ENCODE assay signal across 13 cellular contexts in the genomic region with DNA sequence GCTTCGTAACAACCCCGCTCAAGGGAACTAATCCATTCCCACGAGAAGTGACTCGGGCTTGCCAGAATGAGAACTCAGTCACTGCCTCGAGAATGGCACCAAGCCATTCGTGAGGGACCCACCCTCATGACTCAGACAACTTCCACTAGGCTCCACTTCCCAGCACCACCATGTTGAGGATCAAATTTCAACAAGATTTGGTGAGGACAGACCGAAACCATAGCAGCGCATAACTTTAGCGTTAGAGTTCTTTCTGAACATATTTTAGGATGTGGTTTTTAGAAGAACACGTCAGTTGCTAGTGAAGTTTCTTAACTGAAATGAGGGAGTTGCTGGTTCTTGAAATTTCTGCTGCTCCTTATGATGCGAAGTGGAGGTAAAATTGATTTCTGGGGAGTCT. TPM values are rescaled to one million over a fixed set of nuclear protein-coding genes. Genes with fewer than 3 reads are reported as not detected.
DNase-seq lines count a peak whose midpoint lies in the region; ATAC-seq and TF ChIP-seq lines count a peak whose summit lies in the region.
"Had no signal": no experiment of that assay in that cellular context is flagged by ENCODE, and none has a peak within 500 bp of the region (broad histone marks: within the 10 kb centered on the region; RNA-seq: fewer than 3 reads in every experiment).

No MANE protein-coding gene starts in this region.

- no peaks in the 10 kb centered on the region for H3K9me2 ChIP-seq in SK-N-SH

- no peaks in the 10 kb centered on the region for H3K27me3 ChIP-seq in H9 (ENCODE audit: insufficient read depth, low read length)
- H3K27me3 ChIP-seq in SK-N-SH (ENCODE audit: insufficient read depth) = no peaks in the 10 kb centered on the region
- no peaks in the 10 kb centered on the region for H3K27me3 ChIP-seq in tibial artery
- H3K27me3 ChIP-seq: gastroesophageal sphincter, pancreas, tibial nerve had no signal

- H3K9me3 ChIP-seq in H9 (ENCODE audit: control insufficient read depth, low read depth, low read length) (no peaks in the 10 kb centered on the region), SK-N-SH (no peaks in the 10 kb centered on the region), tibial artery (no peaks in the 10 kb centered on the region)
- H3K9me3 ChIP-seq: gastroesophageal sphincter, pancreas had no signal

- no peak overlapping the region for H4K91ac ChIP-seq in H9 (ENCODE audit: insufficient read length, low read depth, low read length)

- H3K36me3 ChIP-seq in SK-N-SH (replicated peaks in 1 of 2; ENCODE audit: control insufficient read depth in 1 of 2, insufficient read depth in 2 of 2, low read length in 1 of 2) (no peaks in the 10 kb centered on the region), tibial artery (no peaks in the 10 kb centered on the region)
- H3K36me3 ChIP-seq: gastroesophageal sphincter, pancreas, tibial nerve had no signal

- H3K27ac Mint-ChIP-seq in H9 = peak overlapping the region in 2 of 3 experiments; percentile 8 to 30; a peak in 2 of 7 replicates

- no peak overlapping the region for H2BK120ac ChIP-seq in H9 (ENCODE audit: low read depth, low read length, poor library complexity, severe bottlenecking)

- H3K4ac ChIP-seq in H9 (ENCODE audit: low read depth, low read length) = no peak overlapping the region

- H3K23ac ChIP-seq in H9 (ENCODE audit: insufficient read length, low read depth, low read length) = no peak overlapping the region

- peaks cover 17 to 21% (median 20%) of the 10 kb centered on the region in 3 experiments for H3K36me3 Mint-ChIP-seq in H9 (ENCODE audit: insufficient read depth in 1 of 3, low read depth in 3 of 3)

- no peak overlapping the region for H2AK5ac ChIP-seq in H9 (ENCODE audit: insufficient read length, low read length)

- WGBS in H9 (ENCODE audit: extremely low coverage, insufficient read length, low lambda C conversion rate) = no CpG with 5 or more reads among the region's 11 CpGs
- WGBS in SK-N-SH (ENCODE audit: low lambda C conversion rate) = 73% methylated on average over 9 of the region's 11 CpGs

- no peak for DNase-seq in H9
- DNase-seq in SK-N-SH = no peak
- peak; percentile 98 for DNase-seq in fibroblast of gingiva (ENCODE audit: low read depth)
- peak; percentile 48 to 91 for DNase-seq in tibial artery
- no peak for DNase-seq in activated effector memory CD4-positive, alpha-beta T cell treated with Interleukin-2 at 50 U/mL for 16 hours
- no peak for DNase-seq in DMS153 treated with DMSO at 0.1 percent for 48 hours (lab: John Stamatoyannopoulos, UW; ENCODE audit: unreplicated experiment)
- DNase-seq: NCI-H2107, pancreas had no signal

- H2AFZ ChIP-seq in H9 (ENCODE audit: low read length) = no peak overlapping the region
- no peak overlapping the region for H2AFZ ChIP-seq in SK-N-SH (ENCODE audit: low read depth)
- H2AFZ ChIP-seq: PC-9 had no signal

- CTCF ChIA-PET in SK-N-SH (lab: Yijun Ruan, JAX) = interaction anchor here (0.6 to 1.4 kb wide), 2 partner anchors 10 to 64 kb away, joined by 3 to 4 read pairs; no protein-coding TSS in a partner anchor

- H3K9ac ChIP-seq in H9 (ENCODE audit: extremely low read depth, insufficient read length, low read length) (no peak overlapping the region), SK-N-SH (peak overlapping the region; percentile 28; the same call in 1 of the 2 replicates)

- H4K8ac ChIP-seq in H9 (replicated peaks; ENCODE audit: insufficient read length, low read depth, low read length) = no peak overlapping the region

- peaks cover 0 to 5% of the 10 kb centered on the region in 2 experiments; a peak in 2 of 5 replicates for H3K9me3 Mint-ChIP-seq in H9

- no peak for TF ChIP-seq RAD21 in SK-N-SH (IDR thresholded peaks at IDR 0.05; ENCODE audit: low read length)

- no peak overlapping the region for H3K4me3 ChIP-seq in SK-N-SH (ENCODE audit: low read depth in 2 of 2, low read length in 1 of 2)
- H3K4me3 ChIP-seq in tibial artery = no peak overlapping the region
- H3K4me3 ChIP-seq: gastroesophageal sphincter, pancreas, PC-9, tibial nerve had no signal

- H3T11ph ChIP-seq in H9 (ENCODE audit: low read length) = no peak overlapping the region

- H3K18ac ChIP-seq in H9 (ENCODE audit: insufficient read length, low read depth, low read length) = no peak overlapping the region

- H3K4me3 Mint-ChIP-seq in H9 = no peak overlapping the region
- H3K4me3 Mint-ChIP-seq: central memory CD8-positive, alpha-beta T cell had no signal

- H3K56ac ChIP-seq in H9 (ENCODE audit: insufficient read length, low read depth, low read length) = no peak overlapping the region

- no peaks in the 10 kb centered on the region for H3K23me2 ChIP-seq in H9 (ENCODE audit: insufficient read length, low read depth, low read length, poor library complexity, severe bottlenecking)

- no peak overlapping the region for H2BK20ac ChIP-seq in H9 (ENCODE audit: low read depth, low read length, poor library complexity, severe bottlenecking)

- H2BK15ac ChIP-seq in H9 (ENCODE audit: low read depth, low read length) = no peak overlapping the region

- intact Hi-C loops in tibial artery (cut with DNase I; ENCODE audit: low total_unique reads) = no loop called here

- no peak overlapping the region for H4K5ac ChIP-seq in H9 (ENCODE audit: insufficient read length, low read depth, low read length)

- TF ChIP-seq CTCF in H9 (conservative IDR thresholded peaks at IDR 0.05) (no peak), SK-N-SH (IDR thresholded peaks at IDR 0.05) (no peak), tibial artery (IDR thresholded peaks at IDR 0.05) (no peak)

- H3F3A ChIP-seq in SK-N-SH (replicated peaks; ENCODE audit: insufficient read depth) = peaks cover 4% of the 10 kb centered on the region

- TF ChIP-seq EP300 in SK-N-SH (IDR thresholded peaks at IDR 0.05; ENCODE audit: borderline replicate concordance in 1 of 2, low read depth in 1 of 2, low read length in 1 of 2) = no peak; a peak in 1 of 4 replicates

- no peak overlapping the region for H3K4me2 ChIP-seq in H9 (ENCODE audit: insufficient read depth, insufficient read length, low read length)
- H3K4me2 ChIP-seq in SK-N-SH = no peak overlapping the region
- H3K4me2 ChIP-seq: PC-9 had no signal

- H3K4me1 Mint-ChIP-seq in H9 = peaks cover 83 to 89% of the 10 kb centered on the region in 2 experiments
- H3K4me1 Mint-ChIP-seq: central memory CD8-positive, alpha-beta T cell had no signal

- no peak for ATAC-seq in GM18519 (IDR thresholded peaks at IDR 0.05; ENCODE audit: low FRiP score, unreplicated experiment)
- ATAC-seq: gastroesophageal sphincter, pancreas had no signal

- POLR2A ChIA-PET in SK-N-SH (lab: Yijun Ruan, JAX) = no interaction called here

- H3K4me1 ChIP-seq in H9 (ENCODE audit: insufficient read depth, low read length) (peaks cover 24% of the 10 kb centered on the region), SK-N-SH (ENCODE audit: control insufficient read depth in 1 of 2, insufficient read depth in 2 of 2, low read depth in 1 of 2, low read length in 1 of 2) (peaks cover 0 to 11% of the 10 kb centered on the region in 2 experiments; a peak in 1 of 4 replicates), tibial artery (peaks cover 0 to 98% (median 44%) of the 10 kb centered on the region in 4 donors)

- no peak overlapping the region for H3K27ac ChIP-seq in H9 (ENCODE audit: insufficient read length, low read depth, low read length)
- peak overlapping the region in 1 of 2 experiments; percentile 83; a peak in 2 of 4 replicates for H3K27ac ChIP-seq in SK-N-SH (ENCODE audit: low read depth in 2 of 2, low read length in 1 of 2)
- peak overlapping the region; percentile 60 to 65 for H3K27ac ChIP-seq in tibial artery
- H3K27ac ChIP-seq: gastroesophageal sphincter, pancreas, PC-9, tibial nerve had no signal

- H4K20me1 ChIP-seq in H9 (ENCODE audit: control insufficient read depth, insufficient read depth, insufficient read length) (no peaks in the 10 kb centered on the region), SK-N-SH (ENCODE audit: insufficient read depth) (no peaks in the 10 kb centered on the region; the same call in 1 of the 2 replicates)

- H2BK12ac ChIP-seq in H9 (ENCODE audit: insufficient read length, low read depth, low read length) = no peak overlapping the region

- H3K79me1 ChIP-seq in H9 (ENCODE audit: insufficient read depth, low read depth, low read length, poor library complexity, severe bottlenecking) = peaks cover 4% of the 10 kb centered on the region

- no peak overlapping the region for H2BK5ac ChIP-seq in H9 (ENCODE audit: insufficient read length, low read length)

- no peaks in the 10 kb centered on the region for H3K27me3 Mint-ChIP-seq in H9 (ENCODE audit: low read depth)
- H3K27me3 Mint-ChIP-seq: central memory CD8-positive, alpha-beta T cell had no signal

- H3K79me2 ChIP-seq in H9 (ENCODE audit: insufficient read depth, low read length) (peaks cover 94% of the 10 kb centered on the region), SK-N-SH (ENCODE audit: insufficient read depth) (peaks cover 89% of the 10 kb centered on the region)

- no peak overlapping the region; the same call in 1 of the 2 replicates for H3K14ac ChIP-seq in H9 (ENCODE audit: insufficient read depth, low read length)

TF ChIP-seq in SK-N-SH, 30 proteins besides CTCF, POLR2A, EP300 and RAD21 (continues in another document):
- TF ChIP-seq RFX5 (IDR thresholded peaks at IDR 0.05; ENCODE audit: low read length) = no peak
- TF ChIP-seq NFIC (IDR thresholded peaks at IDR 0.05; ENCODE audit: borderline replicate concordance) = no peak; the same call in 1 of the 2 replicates
- no peak for TF ChIP-seq CHD2 (IDR thresholded peaks at IDR 0.05; ENCODE audit: low read length, partially characterized antibody)
- TF ChIP-seq, protein P1, sequence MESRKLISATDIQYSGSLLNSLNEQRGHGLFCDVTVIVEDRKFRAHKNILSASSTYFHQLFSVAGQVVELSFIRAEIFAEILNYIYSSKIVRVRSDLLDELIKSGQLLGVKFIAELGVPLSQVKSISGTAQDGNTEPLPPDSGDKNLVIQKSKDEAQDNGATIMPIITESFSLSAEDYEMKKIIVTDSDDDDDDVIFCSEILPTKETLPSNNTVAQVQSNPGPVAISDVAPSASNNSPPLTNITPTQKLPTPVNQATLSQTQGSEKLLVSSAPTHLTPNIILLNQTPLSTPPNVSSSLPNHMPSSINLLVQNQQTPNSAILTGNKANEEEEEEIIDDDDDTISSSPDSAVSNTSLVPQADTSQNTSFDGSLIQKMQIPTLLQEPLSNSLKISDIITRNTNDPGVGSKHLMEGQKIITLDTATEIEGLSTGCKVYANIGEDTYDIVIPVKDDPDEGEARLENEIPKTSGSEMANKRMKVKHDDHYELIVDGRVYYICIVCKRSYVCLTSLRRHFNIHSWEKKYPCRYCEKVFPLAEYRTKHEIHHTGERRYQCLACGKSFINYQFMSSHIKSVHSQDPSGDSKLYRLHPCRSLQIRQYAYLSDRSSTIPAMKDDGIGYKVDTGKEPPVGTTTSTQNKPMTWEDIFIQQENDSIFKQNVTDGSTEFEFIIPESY (IDR thresholded peaks at IDR 0.05; ENCODE audit: borderline replicate concordance, low read depth) = no peak; the same call in 1 of the 2 replicates
- TF ChIP-seq FOSL2 (IDR thresholded peaks at IDR 0.05; ENCODE audit: borderline replicate concordance, low read depth) = peak; percentile 44; the same call in 1 of the 2 replicates
- TF ChIP-seq MEF2A (IDR thresholded peaks at IDR 0.05; ENCODE audit: borderline replicate concordance, low read depth) = no peak

RNA-seq across cellular contexts. Expression of a gene that starts 13.5 kb away (rescaled TPM):
- 64.8 and 69.3 TPM in 2 replicates for total RNA-seq in H9 (2021)
- 14.1 and 14.3 TPM in 2 replicates for polyA plus RNA-seq in SK-N-SH (2012; rRNA removed)
- polyA plus RNA-seq in SK-N-SH (2012; cell fraction: cytosol; rRNA removed) = 16.9 and 20.3 TPM in 2 replicates
- 10.4 and 17.9 TPM in 2 replicates for polyA plus RNA-seq in SK-N-SH (2012; cell fraction: nucleus; rRNA removed)

Comparison
In these comparisons a context has a peak if more than half of its experiments do, and no peak if none do; other contexts are left out.
1. DNase-seq: peak in fibroblast of gingiva (single experiment) and tibial artery (2 of 2); none in H9 (single experiment), SK-N-SH (single experiment), activated effector memory CD4-positive, alpha-beta T cell treated with Interleukin-2 at 50 U/mL for 16 hours (single experiment) and DMS153 treated with DMSO at 0.1 percent for 48 hours (single experiment).